In genomic region chr20:46690219-46691111, GRCh38 we compare ENCODE assay signal across 8 cellular contexts. TPM values are rescaled to one million over a fixed set of nuclear protein-coding genes. Genes with fewer than 3 reads are reported as not detected.
DNase-seq lines count a peak whose midpoint lies in the region; ATAC-seq, FAIRE-seq and TF ChIP-seq lines count a peak whose summit lies in the region.

No MANE protein-coding gene starts in this region.

- H4K20me1 ChIP-seq in H1 (replicated peaks in 1 of 2; ENCODE audit: control insufficient read depth in 1 of 2, insufficient read depth in 2 of 2, low read length in 2 of 2) = no peaks in the 10 kb centered on the region

- H3K56ac ChIP-seq in H1 (replicated peaks; ENCODE audit: insufficient read length, low read depth, low read length) = no peak overlapping the region

- no peak for ATAC-seq in GM19324 (IDR thresholded peaks at IDR 0.05; ENCODE audit: low FRiP score, unreplicated experiment)
- ATAC-seq in left colon = no peak
- ATAC-seq in HG03439 (IDR thresholded peaks at IDR 0.05; ENCODE audit: unreplicated experiment) = no peak

- H4K91ac ChIP-seq in H1 (replicated peaks; ENCODE audit: insufficient read length, low read length) = no peak overlapping the region

- peaks cover 2% of the 10 kb centered on the region; the same call in 1 of the 2 replicates for H3K36me3 ChIP-seq in Caco-2 (ENCODE audit: control insufficient read depth, insufficient read depth, low read length)
- peaks cover 0 to 16% (median 8%) of the 10 kb centered on the region in 4 experiments; a peak in 5 of 8 replicates for H3K36me3 ChIP-seq in H1 (ENCODE audit: control insufficient read depth in 2 of 4, insufficient read depth in 4 of 4, low read length in 3 of 4)
- H3K36me3 ChIP-seq in ovary = no peaks in the 10 kb centered on the region

- H3K27me3 ChIP-seq in Caco-2 (replicated peaks; ENCODE audit: control insufficient read depth, insufficient read depth, low read length) = no peaks in the 10 kb centered on the region
- H3K27me3 ChIP-seq in H1 (replicated peaks in 1 of 4; ENCODE audit: control insufficient read depth in 3 of 4, extremely low read depth in 1 of 4, insufficient read depth in 3 of 4, low read length in 3 of 4) = no peaks in the 10 kb centered on the region
- no peaks in the 10 kb centered on the region for H3K27me3 ChIP-seq in ovary

- no peak overlapping the region for H2BK12ac ChIP-seq in H1 (ENCODE audit: low read depth, low read length)

- 74% methylated on average over 13 of the region's 13 CpGs; no CpG with 5 or more reads in 1 of the 2 experiments for WGBS in H1 (ENCODE audit: extremely low coverage in 1 of 2, insufficient coverage in 1 of 2, insufficient read length in 1 of 2, insufficient replicate concordance in 2 of 2, low coverage in 1 of 2, low lambda C conversion rate in 2 of 2, missing lambda C conversion rate in 1 of 2), 2 experiments
- 45 to 50% (median 48%) methylated on average over 13 of the region's 13 CpGs for WGBS in ovary, 3 donors

- H3K9ac ChIP-seq in H1 (replicated peaks in 1 of 4; ENCODE audit: extremely low read depth in 1 of 4, low read depth in 3 of 4, low read length in 3 of 4) = peak overlapping the region in 2 of 4 experiments; percentile 5 to 59; a peak in 2 of 7 replicates

- peaks cover 10% of the 10 kb centered on the region for H3K4me1 Mint-ChIP-seq in Caco-2 (ENCODE audit: low read depth, unreplicated experiment)

- no peaks in the 10 kb centered on the region for H3K27me3 Mint-ChIP-seq in Caco-2 (ENCODE audit: insufficient read depth, unreplicated experiment)

- H3K4me3 Mint-ChIP-seq in Caco-2 (ENCODE audit: unreplicated experiment) = peak overlapping the region; percentile 74

- H3K14ac ChIP-seq in H1 (ENCODE audit: insufficient read length) = no peak overlapping the region

- no peak overlapping the region for H2AFZ ChIP-seq in H1 (ENCODE audit: low read length)

- H2BK5ac ChIP-seq in H1 (ENCODE audit: low read depth, low read length) = no peak overlapping the region

- POLR2A ChIA-PET in Caco-2 (lab: Charles Lee) (interaction anchor here (0.7 to 1.3 kb wide), 2 partner anchors 14 to 18 kb away, joined by 4 to 6 read pairs; no protein-coding TSS in a partner anchor), H1 (lab: Charles Lee; ENCODE audit: partially characterized antibody) (interaction anchor here (1.2 kb wide), 1 partner anchor 8 kb away, joined by 3 read pairs; no protein-coding TSS in a partner anchor)

- H3K4me3 ChIP-seq in Caco-2 (ENCODE audit: low read depth, low read length) (peak overlapping the region; percentile 75), H1 (ENCODE audit: extremely low read depth in 1 of 4, insufficient read depth in 2 of 4, low read depth in 3 of 4, low read length in 4 of 4) (peak overlapping the region in 3 of 4 experiments; percentile 40 to 81 (median 75); a peak in 5 of 8 replicates), ovary (peak overlapping the region; percentile 33)

- no peak overlapping the region for H3K4ac ChIP-seq in H1 (replicated peaks; ENCODE audit: insufficient read length, low read depth, low read length)

- no peak for FAIRE-seq in H1 (lab: Jason Lieb, UNC)

- H3K4me2 ChIP-seq in H1 (ENCODE audit: insufficient read depth in 1 of 2, low read depth in 2 of 2, low read length in 2 of 2) = peak overlapping the region; percentile 83 to 84; a peak in 2 of 4 replicates

- H3K18ac ChIP-seq in H1 (ENCODE audit: extremely low read depth, low read length) = no peak overlapping the region

- no peaks in the 10 kb centered on the region for H3K9me3 Mint-ChIP-seq in Caco-2 (ENCODE audit: unreplicated experiment)

- H3K79me2 ChIP-seq in H1 (ENCODE audit: control insufficient read depth in 1 of 2, insufficient read depth in 2 of 2, low read length in 2 of 2) = peaks cover 10 to 34% of the 10 kb centered on the region in 2 experiments

- H2BK20ac ChIP-seq in H1 (ENCODE audit: low read length) = no peak overlapping the region

- no peak for TF ChIP-seq RAD21 in H1 (IDR thresholded peaks at IDR 0.05 in 1 of 2, conservative IDR thresholded peaks at IDR 0.05 in 1 of 2; ENCODE audit: low read depth in 2 of 2, low read length in 2 of 2)

- H4K5ac ChIP-seq in H1 (ENCODE audit: insufficient read length, low read depth, low read length) = no peak overlapping the region

- H2BK15ac ChIP-seq in H1 (ENCODE audit: low read length) = no peak overlapping the region

- CTCF ChIA-PET in Caco-2 (lab: Charles Lee) = interaction anchor here (0.6 to 1.6 kb wide), 7 partner anchors 18 to 1758 kb away, joined by 3 to 4 read pairs (median 4); no protein-coding TSS in a partner anchor
- CTCF ChIA-PET in H1 (lab: Charles Lee; ENCODE audit: partially characterized antibody) = interaction anchor here (1.3 to 2.2 kb wide), 2 partner anchors 11 to 17 kb away, joined by 4 to 8 read pairs; no protein-coding TSS in a partner anchor

- in situ Hi-C loops in GM13976 (cut with MboI; ENCODE audit: low sequenced_read_pairs, unreplicated experiment) = loop anchor here (25.0 kb wide), 1 partner anchor 553 kb away; no protein-coding TSS in a partner anchor

- peak overlapping the region; percentile 51 for H3K27ac Mint-ChIP-seq in Caco-2 (ENCODE audit: unreplicated experiment)

- peaks cover 13% of the 10 kb centered on the region for H3K36me3 Mint-ChIP-seq in Caco-2 (ENCODE audit: insufficient read depth, unreplicated experiment)

- H3K79me1 ChIP-seq in H1 (ENCODE audit: low read depth, low read length) = 0 out of 2 replicates have a peak, but pooled peaks cover 6% of the 10 kb centered on the region

- no peak overlapping the region for H2AK5ac ChIP-seq in H1 (ENCODE audit: low read depth, low read length)

- H3K4me1 ChIP-seq in Caco-2 = peaks cover 17% of the 10 kb centered on the region
- H3K4me1 ChIP-seq in H1 (replicated peaks in 1 of 4; ENCODE audit: control insufficient read depth in 3 of 4, insufficient read depth in 4 of 4, low read length in 3 of 4) = peaks cover 0 to 6% (median 3%) of the 10 kb centered on the region in 4 experiments; a peak in 4 of 7 replicates
- H3K4me1 ChIP-seq in ovary (ENCODE audit: insufficient read depth) = peaks cover 3% of the 10 kb centered on the region

- intact Hi-C loops in Caco-2 (cut with micrococcal nuclease; ENCODE audit: unreplicated experiment) (no loop called here), ovary (cut with DNase I) (no loop called here), left colon (cut with DNase I, micrococcal nuclease) (no loop called here)

- no peak for TF ChIP-seq EP300 in H1 (IDR thresholded peaks at IDR 0.05; ENCODE audit: borderline replicate concordance in 1 of 2, low read depth in 2 of 2, low read length in 2 of 2)
- no peak for TF ChIP-seq EP300 in ovary (IDR thresholded peaks at IDR 0.05)

- no peak overlapping the region for H2BK120ac ChIP-seq in H1 (replicated peaks; ENCODE audit: low read depth, low read length)

- peaks cover 6% of the 10 kb centered on the region for H3K23me2 ChIP-seq in H1 (ENCODE audit: low read depth, low read length)

- H3K9me3 ChIP-seq in Caco-2 = no peaks in the 10 kb centered on the region
- no peaks in the 10 kb centered on the region; a peak in 1 of 4 replicates for H3K9me3 ChIP-seq in H1 (ENCODE audit: insufficient read depth in 2 of 2, low read depth in 1 of 2, low read length in 1 of 2)
- no peaks in the 10 kb centered on the region for H3K9me3 ChIP-seq in ovary

- no peak overlapping the region for H3K23ac ChIP-seq in H1 (ENCODE audit: insufficient read length)

- no peak overlapping the region for H4K8ac ChIP-seq in H1 (ENCODE audit: extremely low read depth, insufficient read depth, low read length)

- H3K27ac ChIP-seq in H1 (ENCODE audit: low read depth, low read length) = no peak overlapping the region
- no peak overlapping the region for H3K27ac ChIP-seq in ovary

- DNase-seq in Caco-2 (no peak), OCI-M2 (lab: John Stamatoyannopoulos, UW; ENCODE audit: unreplicated experiment) (peak; percentile 55), H1 (ENCODE audit: low read depth in 1 of 2, low spot score in 2 of 2) (no peak), ovary (no peak), GM13976 (ENCODE audit: low spot score) (no peak), left colon (no peak)

- TF ChIP-seq POLR2A in H1 (IDR thresholded peaks at IDR 0.05; ENCODE audit: control extremely low read depth in 1 of 2, low read depth in 2 of 2, low read length in 2 of 2) (no peak), ovary (IDR thresholded peaks at IDR 0.05) (no peak)

- TF ChIP-seq CTCF in Caco-2 (IDR thresholded peaks at IDR 0.05; ENCODE audit: insufficient read depth in 1 of 2, low read depth in 1 of 2, low read length in 1 of 2, severe bottlenecking in 1 of 2, unreplicated experiment in 1 of 2) (no peak), H1 (IDR thresholded peaks at IDR 0.05; ENCODE audit: control extremely low read depth in 1 of 3, insufficient read depth in 1 of 3, low read depth in 1 of 3, low read length in 3 of 3) (no peak), ovary (IDR thresholded peaks at IDR 0.05) (no peak), GM13976 (IDR thresholded peaks at IDR 0.05; ENCODE audit: borderline replicate concordance, control extremely low read depth, extremely low read depth, insufficient read depth, missing control alignments) (no peak)

- BruUV-seq in Caco-2 (replicated peaks; lab: Mats Ljungman, UMichigan) = no TSS peak

RNA-seq across cellular contexts. Expression of gene TP53RK, which starts 1.2 kb away (rescaled TPM):
- total RNA-seq in Caco-2 (2022) (20.3 and 22.7 TPM in 2 replicates), ovary (10 to 100 TPM; 11.3 to 17.3 (median 13.4) TPM), left colon (1 to 10 TPM; 7.9 to 9.5 TPM)
- total RNA-seq in H1 (2021; fragmentation: NEBNext Ultra II Directional; extraction: Animal tissue kit (Norgen Biotek cat#: 25700)) = 16.3 TPM in 2 replicates
- polyA plus RNA-seq in H1 (2011; rRNA removed) (8.5 and 8.7 TPM in 2 replicates), ovary (10 to 100 TPM in 1 of 2 donors, 1 to 10 TPM in 1; 7.7 to 17.5 TPM)
- 8.8 TPM for polyA plus RNA-seq in H1 (2011; cell fraction: cytosol; rRNA removed)
- polyA plus RNA-seq in H1 (2011; cell fraction: nucleus; rRNA removed) = 6.9 TPM
- 9.7 to 12.2 TPM (median 10.6 TPM) in 4 replicates for polyA plus RNA-seq in H1 (2012, experiment 1 of 2)
- 11.4 TPM for polyA plus RNA-seq in H1 (2012, experiment 2 of 2)
- 12.9 TPM for polyA plus RNA-seq in H1 (2013, experiment 1 of 2)
- polyA plus RNA-seq in H1 (2013, experiment 2 of 2) = 12.9 TPM
- 8.1 and 9.2 TPM in 2 replicates for polyA minus RNA-seq in H1 (2011; rRNA and poly(A)+ RNA removed)
- polyA minus RNA-seq in H1 (2011; cell fraction: cytosol; rRNA and poly(A)+ RNA removed) = 8.0 TPM
- 10.1 TPM for polyA minus RNA-seq in H1 (2011; cell fraction: nucleus; rRNA and poly(A)+ RNA removed)

RNA-seq across cellular contexts. Expression of gene SLC2A10, which starts 19.0 kb away (rescaled TPM):
- total RNA-seq in Caco-2 (2022) (4.2 and 4.3 TPM in 2 replicates), ovary (10 to 100 TPM in 5 of 7 donors, 1 to 10 TPM in 2; 7.3 to 27.7 (median 15.1) TPM), left colon (10 to 100 TPM; 29.1 to 29.6 TPM)
- 9.7 and 9.9 TPM in 2 replicates for total RNA-seq in H1 (2021; fragmentation: NEBNext Ultra II Directional; extraction: Animal tissue kit (Norgen Biotek cat#: 25700))
- polyA plus RNA-seq in H1 (2011; rRNA removed) (9.0 and 11.9 TPM in 2 replicates), ovary (10 to 100 TPM; 11.0 to 18.4 TPM)
- 8.0 TPM for polyA plus RNA-seq in H1 (2011; cell fraction: cytosol; rRNA removed)
- polyA plus RNA-seq in H1 (2011; cell fraction: nucleus; rRNA removed) = 8.4 TPM
- 6.6 to 8.4 TPM (median 7.0 TPM) in 4 replicates for polyA plus RNA-seq in H1 (2012, experiment 1 of 2)
- polyA plus RNA-seq in H1 (2012, experiment 2 of 2) = 5.1 TPM
- 9.4 TPM for polyA plus RNA-seq in H1 (2013, experiment 1 of 2)
- 9.3 TPM for polyA plus RNA-seq in H1 (2013, experiment 2 of 2)
- polyA minus RNA-seq in H1 (2011; rRNA and poly(A)+ RNA removed) = 14.3 and 14.7 TPM in 2 replicates
- 14.3 TPM for polyA minus RNA-seq in H1 (2011; cell fraction: cytosol; rRNA and poly(A)+ RNA removed)
- 13.5 TPM for polyA minus RNA-seq in H1 (2011; cell fraction: nucleus; rRNA and poly(A)+ RNA removed)

RNA-seq across cellular contexts. Expression of gene SLC13A3, which starts 39.2 kb away (rescaled TPM):
- total RNA-seq in Caco-2 (2022) = 0.30 and 0.39 TPM in 2 replicates
- total RNA-seq in H1 (2021; fragmentation: NEBNext Ultra II Directional; extraction: Animal tissue kit (Norgen Biotek cat#: 25700)) = 9.4 and 9.8 TPM in 2 replicates
- polyA plus RNA-seq in H1 (2011; rRNA removed) = 12.6 and 15.4 TPM in 2 replicates
- polyA plus RNA-seq in H1 (2011; cell fraction: cytosol; rRNA removed) = 11.3 TPM
- 21.6 TPM for polyA plus RNA-seq in H1 (2011; cell fraction: nucleus; rRNA removed)
- 9.8 to 12.4 TPM (median 11.1 TPM) in 4 replicates for polyA plus RNA-seq in H1 (2012, experiment 1 of 2)
- polyA plus RNA-seq in H1 (2012, experiment 2 of 2) = 10.3 TPM
- polyA plus RNA-seq in H1 (2013, experiment 1 of 2) = 11.2 TPM
- polyA plus RNA-seq in H1 (2013, experiment 2 of 2) = 11.1 TPM
- 19.3 and 23.0 TPM in 2 replicates for polyA minus RNA-seq in H1 (2011; rRNA and poly(A)+ RNA removed)
- 8.4 TPM for polyA minus RNA-seq in H1 (2011; cell fraction: cytosol; rRNA and poly(A)+ RNA removed)
- 19.6 TPM for polyA minus RNA-seq in H1 (2011; cell fraction: nucleus; rRNA and poly(A)+ RNA removed)
- 1 to 10 TPM in 6 of 7 donors, under 1 TPM in 1; 0.36 to 6.1 (median 4.6) TPM for total RNA-seq in ovary
- polyA plus RNA-seq in ovary = 1 to 10 TPM; 1.3 to 7.1 TPM
- total RNA-seq in left colon = under 1 TPM; 0.39 to 0.92 TPM
